In genomic region chr3:194134757-194135515, GRCh38 we compare ENCODE assay signal across 8 cellular contexts. TPM values are rescaled to one million over a fixed set of nuclear protein-coding genes. Genes with fewer than 3 reads are reported as not detected.
A peak's percentile ranks its signal among the peaks of the same experiment; 100 is the strongest.
DNase-seq lines count a peak whose midpoint lies in the region; ATAC-seq and TF ChIP-seq lines count a peak whose summit lies in the region.

No MANE protein-coding gene starts in this region.

- peak; percentile 98 for DNase-seq in AG10803 (ENCODE audit: low read depth)
- DNase-seq in NCI-H510A treated with DMSO at 0.1 percent for 48 hours (lab: John Stamatoyannopoulos, UW): peak; percentile 96
- peak; percentile 60 to 65 for DNase-seq in activated CD4-positive, alpha-beta T cell treated with anti-CD3 and anti-CD28 coated beads, Interleukin-2, amount 50 U/mL, for 24 hours (ENCODE audit: low read depth in 1 of 2, low spot score in 1 of 2)
- DNase-seq in right lobe of liver: peak; percentile 95 to 97 (median 95)
- peak; percentile 83 for DNase-seq in stimulated activated CD4-positive, alpha-beta T cell treated with anti-CD3 and anti-CD28 coated beads, Interleukin-4, amount 100 ng/mL, for 24 hours

- no peaks in the 10 kb centered on the region for H3K27me3 ChIP-seq in right lobe of liver

- H3K36me3 ChIP-seq in right lobe of liver: no peaks in the 10 kb centered on the region

- intact Hi-C loops in dendritic cell treated with granulocyte-macrophage colony-stimulating factor and Interleukin-4, amounts not matched to agents 40 ng/mL and 50 ng/mL, for 4 days (cut with micrococcal nuclease): loop anchor here (5.0 kb wide), 3 partner anchors 48 to 348 kb away; no protein-coding TSS in a partner anchor
- intact Hi-C loops in right lobe of liver (cut with DNase I): loop anchor here (5.0 to 10.0 kb wide), 3 partner anchors 48 to 350 kb away; no protein-coding TSS in a partner anchor

- H3K4me3 Mint-ChIP-seq in dendritic cell treated with granulocyte-macrophage colony-stimulating factor and Interleukin-4, amounts not matched to agents 40 ng/mL and 50 ng/mL, for 4 days: peak overlapping the region; percentile 79

- no peaks in the 10 kb centered on the region for H3K9me3 ChIP-seq in right lobe of liver

- no peaks in the 10 kb centered on the region for H3K9me3 Mint-ChIP-seq in dendritic cell treated with granulocyte-macrophage colony-stimulating factor and Interleukin-4, amounts not matched to agents 40 ng/mL and 50 ng/mL, for 4 days

- H3K27ac Mint-ChIP-seq in dendritic cell treated with granulocyte-macrophage colony-stimulating factor and Interleukin-4, amounts not matched to agents 40 ng/mL and 50 ng/mL, for 4 days: peak overlapping the region; percentile 71

- WGBS in right lobe of liver (ENCODE audit: insufficient coverage, low coverage, low lambda C conversion rate, missing lambda C conversion rate): 0% methylated on average over 30 of the region's 68 CpGs

- peaks cover 0 to 53% (median 17%) of the 10 kb centered on the region in 4 donors for H3K4me1 ChIP-seq in right lobe of liver

- TF ChIP-seq CTCF in AG10803 (conservative IDR thresholded peaks at IDR 0.05; ENCODE audit: low read length) (no peak), right lobe of liver (IDR thresholded peaks at IDR 0.05) (no peak)

- H3K27ac ChIP-seq in right lobe of liver: peak overlapping the region; percentile 93 to 97 (median 95)

- H3K4me3 ChIP-seq in AG10803 (ENCODE audit: low read length) (peak overlapping the region; percentile 67), right lobe of liver (peak overlapping the region; percentile 44 to 78 (median 66))

- H3K4me1 Mint-ChIP-seq in dendritic cell treated with granulocyte-macrophage colony-stimulating factor and Interleukin-4, amounts not matched to agents 40 ng/mL and 50 ng/mL, for 4 days (ENCODE audit: low read depth): peaks cover 43% of the 10 kb centered on the region

- no peaks in the 10 kb centered on the region for H3K36me3 Mint-ChIP-seq in dendritic cell treated with granulocyte-macrophage colony-stimulating factor and Interleukin-4, amounts not matched to agents 40 ng/mL and 50 ng/mL, for 4 days (ENCODE audit: low read depth)

- ATAC-seq in HG03439 (IDR thresholded peaks at IDR 0.05; ENCODE audit: unreplicated experiment) (peak; percentile 41), right lobe of liver (peak; percentile 55 to 73 (median 63))

- H3K27me3 Mint-ChIP-seq in dendritic cell treated with granulocyte-macrophage colony-stimulating factor and Interleukin-4, amounts not matched to agents 40 ng/mL and 50 ng/mL, for 4 days: peaks cover 79% of the 10 kb centered on the region

- TF ChIP-seq POLR2A in GM19099 (IDR thresholded peaks at IDR 0.05; ENCODE audit: extremely low read depth, insufficient read length, low read depth) (peak; percentile 29), right lobe of liver (IDR thresholded peaks at IDR 0.05) (peak; percentile 79)

RNA-seq across cellular contexts. Expression of gene HES1, which starts 1.0 kb away (rescaled TPM):
- total RNA-seq in right lobe of liver: 10 to 100 TPM; 12.9 to 40.3 (median 23.4) TPM

Comparison
In these comparisons a context has a peak if more than half of its experiments do, and no peak if none do; other contexts are left out.
1. Peak in every context shown above with its lines: DNase-seq, ATAC-seq, H3K4me3 ChIP-seq and H3K27ac ChIP-seq.